In genomic region chr19:7213628-7214328, GRCh38 we compare ENCODE assay signal across 17 cellular contexts.
DNase-seq lines count a peak whose midpoint lies in the region; ATAC-seq and TF ChIP-seq lines count a peak whose summit lies in the region.
"Had no signal": no experiment of that assay in that cellular context is flagged by ENCODE, and none has a peak within 500 bp of the region (broad histone marks: within the 10 kb centered on the region; RNA-seq: fewer than 3 reads in every experiment).

No MANE protein-coding gene starts in this region.

- H2AFZ ChIP-seq in OCI-LY7 (ENCODE audit: low read length), result no peak overlapping the region

- H3K4me3 Mint-ChIP-seq in type B pancreatic cell, result peak overlapping the region; percentile 73

- no peak for ATAC-seq in GM21360 (IDR thresholded peaks at IDR 0.05; ENCODE audit: unreplicated experiment)
- ATAC-seq: HCT116, Panc1 had no signal

- H3K79me2 ChIP-seq in OCI-LY7 (ENCODE audit: insufficient read depth, low read depth, low read length), result peaks cover 6% of the 10 kb centered on the region; the same call in 1 of the 2 replicates

- WGBS in liver, result 84% methylated on average over 14 of the region's 14 CpGs

- H3K27me3 ChIP-seq in liver (ENCODE audit: control insufficient read depth in 4 of 4, insufficient read depth in 4 of 4, low read length in 3 of 4), result no peaks in the 10 kb centered on the region

- H3K36me3 ChIP-seq in OCI-LY7 (ENCODE audit: insufficient read depth, low read length), result no peaks in the 10 kb centered on the region
- H3K36me3 ChIP-seq in liver (ENCODE audit: control insufficient read depth in 4 of 4, insufficient read depth in 3 of 4, low read depth in 1 of 4, low read length in 3 of 4), result no peaks in the 10 kb centered on the region

- H3K4me1 ChIP-seq in OCI-LY7 (ENCODE audit: insufficient read depth, low read length, poor library complexity, severe bottlenecking), result peaks cover 33% of the 10 kb centered on the region
- H3K4me1 ChIP-seq in liver (ENCODE audit: control insufficient read depth in 4 of 4, insufficient read depth in 4 of 4, low read length in 3 of 4), result peaks cover 7 to 19% (median 17%) of the 10 kb centered on the region in 4 donors

- no peaks in the 10 kb centered on the region for H3K9me3 ChIP-seq in OCI-LY7 (ENCODE audit: low read length)
- no peaks in the 10 kb centered on the region for H3K9me3 ChIP-seq in liver (ENCODE audit: control insufficient read depth in 4 of 4, low read length in 3 of 4)

- no TSS peak for BruUV-seq in OCI-LY7 (replicated peaks; lab: Mats Ljungman, UMichigan)

- H3K27ac ChIP-seq in OCI-LY7 (ENCODE audit: low read depth, low read length, poor library complexity, severe bottlenecking) (no peak overlapping the region), liver (ENCODE audit: low read depth in 1 of 2, low read length in 2 of 2) (peak overlapping the region; percentile 8 to 11)

- H3K4me3 ChIP-seq in OCI-LY7 (ENCODE audit: low read depth, low read length, poor library complexity, severe bottlenecking), result no peak overlapping the region
- H3K4me3 ChIP-seq in liver (ENCODE audit: low read depth in 1 of 3, low read length in 3 of 3), result no peak overlapping the region
- H3K4me3 ChIP-seq: coronary artery had no signal

- H3K36me3 Mint-ChIP-seq in type B pancreatic cell, result peaks cover 3% of the 10 kb centered on the region

- H3K27me3 Mint-ChIP-seq in type B pancreatic cell, result no peaks in the 10 kb centered on the region

- DNase-seq in stimulated activated CD4-positive, alpha-beta T cell treated with anti-CD3 and anti-CD28 coated beads, Interleukin-1b, Interleukin-23, amount 100 ng/mL, for 48 hours, result peak; percentile 44
- DNase-seq in stimulated activated CD4-positive, alpha-beta T cell treated with anti-CD3 and anti-CD28 coated beads, Interleukin-12 subunit alpha, Interleukin-12 subunit beta, amount 100 ng/mL, for 4 hours, result no peak
- DNase-seq in OCI-LY7 (ENCODE audit: low spot score) (no peak), type B pancreatic cell (ENCODE audit: extremely low spot score, unreplicated experiment) (no peak), HuH-7.5 (ENCODE audit: low spot score) (no peak), middle frontal gyrus (ENCODE audit: extremely low spot score, low spot score) (no peak)
- DNase-seq: aorta; foreskin fibroblast; left colon; NCI-H82; occipital lobe; stimulated activated CD4-positive, alpha-beta T cell treated with anti-CD3 and anti-CD28 coated beads, Interleukin-4, amount 100 ng/mL, for 1 hour had no signal

- intact Hi-C loops in OCI-LY7 (cut with micrococcal nuclease; ENCODE audit: unreplicated experiment), result no loop called here

- TF ChIP-seq CTCF in OCI-LY7 (conservative IDR thresholded peaks at IDR 0.05; ENCODE audit: low read length) (no peak), liver (IDR thresholded peaks at IDR 0.05; ENCODE audit: low read depth, low read length, missing input control) (no peak), type B pancreatic cell (conservative IDR thresholded peaks at IDR 0.05) (no peak)

- H3K4me2 ChIP-seq in OCI-LY7 (ENCODE audit: low read length), result peak overlapping the region; percentile 34; the same call in 1 of the 2 replicates

- H3K9ac ChIP-seq in liver (ENCODE audit: low read depth in 1 of 2, low read length in 2 of 2), result no peak overlapping the region

- TF ChIP-seq RAD21 in liver (IDR thresholded peaks at IDR 0.05), result no peak

- CTCF ChIA-PET in OCI-LY7 (lab: Charles Lee; ENCODE audit: unreplicated experiment), result no interaction called here

- H4K20me1 ChIP-seq in OCI-LY7 (ENCODE audit: insufficient read depth, low read length), result no peaks in the 10 kb centered on the region

- peaks cover 18% of the 10 kb centered on the region for H3K4me1 Mint-ChIP-seq in type B pancreatic cell (ENCODE audit: unreplicated experiment)

- no peaks in the 10 kb centered on the region for H3K9me3 Mint-ChIP-seq in type B pancreatic cell

- no peaks in the 10 kb centered on the region for H3K9me2 ChIP-seq in OCI-LY7 (ENCODE audit: insufficient read depth, low read length)

- POLR2A ChIA-PET in OCI-LY7 (lab: Charles Lee), result interaction anchor here (0.7 kb wide), 1 partner anchor 22 kb away, joined by 4 read pairs; no protein-coding TSS in a partner anchor

- H3K27ac Mint-ChIP-seq in type B pancreatic cell, result peak overlapping the region; percentile 96

TF ChIP-seq in liver, 16 proteins besides CTCF, POLR2A, EP300 and RAD21:
- TF ChIP-seq EGR1 (IDR thresholded peaks at IDR 0.05; ENCODE audit: low read depth in 2 of 2), result no peak
TF ChIP-seq in liver: peak in this region for 0.
